ENCODE assay signal across 1 cellular context in the genomic region with DNA sequence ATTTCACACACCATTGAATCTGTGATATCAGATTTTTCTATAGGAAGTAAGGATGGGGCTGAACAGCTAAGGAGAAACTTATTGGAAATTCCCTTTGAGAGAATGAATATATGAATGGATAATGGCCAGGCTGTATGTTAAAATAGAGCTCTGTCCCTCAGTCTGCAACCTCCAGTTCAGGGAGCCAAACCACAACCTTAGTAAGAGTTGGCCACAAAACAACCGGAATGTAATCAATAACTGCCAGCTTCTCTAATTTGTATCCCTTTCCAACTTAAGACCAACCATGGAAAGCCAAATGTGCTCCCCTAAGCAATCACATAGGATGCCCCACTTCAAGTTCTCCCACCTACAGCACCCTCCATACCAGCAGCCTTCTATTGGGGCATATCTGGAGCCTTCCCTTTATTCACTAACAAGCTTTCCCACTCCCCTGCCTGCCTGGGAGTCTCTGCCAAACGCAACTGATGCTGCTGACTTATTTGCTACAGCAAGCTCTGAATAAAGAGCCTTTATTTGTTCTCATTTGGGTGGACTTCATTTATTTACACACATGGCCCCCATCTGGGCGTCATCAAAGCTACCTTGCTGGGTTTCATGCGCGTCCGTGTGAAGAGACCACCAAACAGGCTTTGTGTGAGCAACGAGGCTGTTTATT.
TF ChIP-seq lines count a peak whose summit lies in the region.

No MANE protein-coding gene starts in this region.

TF ChIP-seq in GM23338, 12 proteins besides CTCF, POLR2A, EP300 and RAD21 (continued from another document):
- TF ChIP-seq STAT1 (IDR thresholded peaks at IDR 0.05; ENCODE audit: unreplicated experiment) (no peak), JUNB (IDR thresholded peaks at IDR 0.05; ENCODE audit: unreplicated experiment) (no peak), CREB1 (CRISPR knock-in tag; IDR thresholded peaks at IDR 0.05; ENCODE audit: low read depth) (no peak)
- TF ChIP-seq, protein P1, sequence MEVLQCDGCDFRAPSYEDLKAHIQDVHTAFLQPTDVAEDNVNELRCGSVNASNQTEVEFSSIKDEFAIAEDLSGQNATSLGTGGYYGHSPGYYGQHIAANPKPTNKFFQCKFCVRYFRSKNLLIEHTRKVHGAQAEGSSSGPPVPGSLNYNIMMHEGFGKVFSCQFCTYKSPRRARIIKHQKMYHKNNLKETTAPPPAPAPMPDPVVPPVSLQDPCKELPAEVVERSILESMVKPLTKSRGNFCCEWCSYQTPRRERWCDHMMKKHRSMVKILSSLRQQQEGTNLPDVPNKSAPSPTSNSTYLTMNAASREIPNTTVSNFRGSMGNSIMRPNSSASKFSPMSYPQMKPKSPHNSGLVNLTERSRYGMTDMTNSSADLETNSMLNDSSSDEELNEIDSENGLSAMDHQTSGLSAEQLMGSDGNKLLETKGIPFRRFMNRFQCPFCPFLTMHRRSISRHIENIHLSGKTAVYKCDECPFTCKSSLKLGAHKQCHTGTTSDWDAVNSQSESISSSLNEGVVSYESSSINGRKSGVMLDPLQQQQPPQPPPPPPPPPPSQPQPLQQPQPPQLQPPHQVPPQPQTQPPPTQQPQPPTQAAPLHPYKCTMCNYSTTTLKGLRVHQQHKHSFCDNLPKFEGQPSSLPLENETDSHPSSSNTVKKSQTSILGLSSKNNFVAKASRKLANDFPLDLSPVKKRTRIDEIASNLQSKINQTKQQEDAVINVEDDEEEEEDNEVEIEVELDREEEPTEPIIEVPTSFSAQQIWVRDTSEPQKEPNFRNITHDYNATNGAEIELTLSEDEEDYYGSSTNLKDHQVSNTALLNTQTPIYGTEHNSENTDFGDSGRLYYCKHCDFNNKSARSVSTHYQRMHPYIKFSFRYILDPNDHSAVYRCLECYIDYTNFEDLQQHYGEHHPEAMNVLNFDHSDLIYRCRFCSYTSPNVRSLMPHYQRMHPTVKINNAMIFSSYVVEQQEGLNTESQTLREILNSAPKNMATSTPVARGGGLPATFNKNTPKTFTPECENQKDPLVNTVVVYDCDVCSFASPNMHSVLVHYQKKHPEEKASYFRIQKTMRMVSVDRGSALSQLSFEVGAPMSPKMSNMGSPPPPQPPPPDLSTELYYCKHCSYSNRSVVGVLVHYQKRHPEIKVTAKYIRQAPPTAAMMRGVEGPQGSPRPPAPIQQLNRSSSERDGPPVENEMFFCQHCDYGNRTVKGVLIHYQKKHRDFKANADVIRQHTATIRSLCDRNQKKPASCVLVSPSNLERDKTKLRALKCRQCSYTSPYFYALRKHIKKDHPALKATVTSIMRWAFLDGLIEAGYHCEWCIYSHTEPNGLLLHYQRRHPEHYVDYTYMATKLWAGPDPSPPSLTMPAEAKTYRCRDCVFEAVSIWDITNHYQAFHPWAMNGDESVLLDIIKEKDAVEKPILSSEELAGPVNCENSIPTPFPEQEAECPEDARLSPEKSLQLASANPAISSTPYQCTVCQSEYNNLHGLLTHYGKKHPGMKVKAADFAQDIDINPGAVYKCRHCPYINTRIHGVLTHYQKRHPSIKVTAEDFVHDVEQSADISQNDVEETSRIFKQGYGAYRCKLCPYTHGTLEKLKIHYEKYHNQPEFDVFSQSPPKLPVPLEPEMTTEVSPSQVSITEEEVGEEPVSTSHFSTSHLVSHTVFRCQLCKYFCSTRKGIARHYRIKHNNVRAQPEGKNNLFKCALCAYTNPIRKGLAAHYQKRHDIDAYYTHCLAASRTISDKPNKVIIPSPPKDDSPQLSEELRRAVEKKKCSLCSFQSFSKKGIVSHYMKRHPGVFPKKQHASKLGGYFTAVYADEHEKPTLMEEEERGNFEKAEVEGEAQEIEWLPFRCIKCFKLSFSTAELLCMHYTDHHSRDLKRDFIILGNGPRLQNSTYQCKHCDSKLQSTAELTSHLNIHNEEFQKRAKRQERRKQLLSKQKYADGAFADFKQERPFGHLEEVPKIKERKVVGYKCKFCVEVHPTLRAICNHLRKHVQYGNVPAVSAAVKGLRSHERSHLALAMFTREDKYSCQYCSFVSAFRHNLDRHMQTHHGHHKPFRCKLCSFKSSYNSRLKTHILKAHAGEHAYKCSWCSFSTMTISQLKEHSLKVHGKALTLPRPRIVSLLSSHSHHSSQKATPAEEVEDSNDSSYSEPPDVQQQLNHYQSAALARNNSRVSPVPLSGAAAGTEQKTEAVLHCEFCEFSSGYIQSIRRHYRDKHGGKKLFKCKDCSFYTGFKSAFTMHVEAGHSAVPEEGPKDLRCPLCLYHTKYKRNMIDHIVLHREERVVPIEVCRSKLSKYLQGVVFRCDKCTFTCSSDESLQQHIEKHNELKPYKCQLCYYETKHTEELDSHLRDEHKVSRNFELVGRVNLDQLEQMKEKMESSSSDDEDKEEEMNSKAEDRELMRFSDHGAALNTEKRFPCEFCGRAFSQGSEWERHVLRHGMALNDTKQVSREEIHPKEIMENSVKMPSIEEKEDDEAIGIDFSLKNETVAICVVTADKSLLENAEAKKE (CRISPR knock-in tag; IDR thresholded peaks at IDR 0.05), result no peak
- TF ChIP-seq, protein P2, sequence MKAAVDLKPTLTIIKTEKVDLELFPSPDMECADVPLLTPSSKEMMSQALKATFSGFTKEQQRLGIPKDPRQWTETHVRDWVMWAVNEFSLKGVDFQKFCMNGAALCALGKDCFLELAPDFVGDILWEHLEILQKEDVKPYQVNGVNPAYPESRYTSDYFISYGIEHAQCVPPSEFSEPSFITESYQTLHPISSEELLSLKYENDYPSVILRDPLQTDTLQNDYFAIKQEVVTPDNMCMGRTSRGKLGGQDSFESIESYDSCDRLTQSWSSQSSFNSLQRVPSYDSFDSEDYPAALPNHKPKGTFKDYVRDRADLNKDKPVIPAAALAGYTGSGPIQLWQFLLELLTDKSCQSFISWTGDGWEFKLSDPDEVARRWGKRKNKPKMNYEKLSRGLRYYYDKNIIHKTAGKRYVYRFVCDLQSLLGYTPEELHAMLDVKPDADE (IDR thresholded peaks at IDR 0.05), result no peak
